In genomic region chr1:147515046-147515869, GRCh38 we compare ENCODE assay signal across 8 cellular contexts. TPM values are rescaled to one million over a fixed set of nuclear protein-coding genes. Genes with fewer than 3 reads are reported as not detected.
DNase-seq lines count a peak whose midpoint lies in the region; ATAC-seq and TF ChIP-seq lines count a peak whose summit lies in the region.

No MANE protein-coding gene starts in this region.

- H3K4me3 Mint-ChIP-seq in stimulated activated naive CD8-positive, alpha-beta T cell treated with anti-CD3 and anti-CD28 coated beads, Interleukin-15, amount 100 ng/mL, for 72 hours, result no peak overlapping the region
- no peak overlapping the region for H3K4me3 Mint-ChIP-seq in activated CD4-positive, alpha-beta memory T cell treated with anti-CD3 and anti-CD28 coated beads for 36 hours

- H3K36me3 ChIP-seq in RWPE2 (ENCODE audit: low read depth), result no peaks in the 10 kb centered on the region
- H3K36me3 ChIP-seq in gastroesophageal sphincter, result no peaks in the 10 kb centered on the region

- intact Hi-C loops in Right ventricle myocardium inferior (cut with DNase I) (loop anchor here (5.0 kb wide), 2 partner anchors 82 to 112 kb away; no protein-coding TSS in a partner anchor), cardiac septum (cut with DNase I) (loop anchor here (2.0 kb wide), 1 partner anchor 18 kb away; no protein-coding TSS in a partner anchor), dorsolateral prefrontal cortex (cut with DNase I) (no loop called here)
- intact Hi-C loops in activated CD4-positive, alpha-beta memory T cell treated with anti-CD3 and anti-CD28 coated beads for 36 hours (cut with micrococcal nuclease), result loop anchor here (1.0 to 5.0 kb wide), 4 partner anchors 112 to 377 kb away; no protein-coding TSS in a partner anchor

- CTCF ChIA-PET in activated CD4-positive, alpha-beta memory T cell treated with anti-CD3 and anti-CD28 coated beads for 36 hours (lab: Charles Lee), result interaction anchor here (0.7 to 6.0 kb wide), 7 partner anchors 17 to 378 kb away, joined by 3 to 41 read pairs (median 4); no protein-coding TSS in a partner anchor

- H3K27me3 ChIP-seq in RWPE2 (ENCODE audit: insufficient read depth, poor library complexity, severe bottlenecking), result no peaks in the 10 kb centered on the region
- no peaks in the 10 kb centered on the region for H3K27me3 ChIP-seq in gastroesophageal sphincter
- H3K27me3 ChIP-seq in dorsolateral prefrontal cortex, result peaks cover 0 to 11% (median 0%) of the 10 kb centered on the region in 45 donors

- 41 to 54% methylated on average over 4 to 5 of the region's 5 CpGs for WGBS in gastroesophageal sphincter (ENCODE audit: low coverage in 1 of 2), 2 donors

- DNase-seq in Right ventricle myocardium inferior (ENCODE audit: missing footprints) (no peak), cardiac septum (ENCODE audit: low spot score) (no peak), RWPE2 (ENCODE audit: low spot score) (no peak), dorsolateral prefrontal cortex (no peak)
- no peak for DNase-seq in stimulated activated naive CD8-positive, alpha-beta T cell treated with anti-CD3 and anti-CD28 coated beads, Interleukin-15, amount 100 ng/mL, for 72 hours
- DNase-seq in activated CD4-positive, alpha-beta memory T cell treated with anti-CD3 and anti-CD28 coated beads for 36 hours, result no peak

- no peak overlapping the region for H3K27ac ChIP-seq in RWPE2 (ENCODE audit: poor library complexity, severe bottlenecking)
- peak overlapping the region in 1 of 4 donors; percentile 24 for H3K27ac ChIP-seq in gastroesophageal sphincter
- H3K27ac ChIP-seq in dorsolateral prefrontal cortex, result no peak overlapping the region

- peak; percentile 77 for ATAC-seq in Right ventricle myocardium inferior
- ATAC-seq in RWPE2 (ENCODE audit: low read depth), result peak; percentile 98
- peak; percentile 46 for ATAC-seq in gastroesophageal sphincter
- peak; percentile 72 for ATAC-seq in stimulated activated naive CD8-positive, alpha-beta T cell treated with anti-CD3 and anti-CD28 coated beads, Interleukin-15, amount 100 ng/mL, for 72 hours
- ATAC-seq in GM19455 (IDR thresholded peaks at IDR 0.05; ENCODE audit: unreplicated experiment), result no peak

- H3K27ac Mint-ChIP-seq in stimulated activated naive CD8-positive, alpha-beta T cell treated with anti-CD3 and anti-CD28 coated beads, Interleukin-15, amount 100 ng/mL, for 72 hours, result no peak overlapping the region
- H3K27ac Mint-ChIP-seq in activated CD4-positive, alpha-beta memory T cell treated with anti-CD3 and anti-CD28 coated beads for 36 hours, result no peak overlapping the region

- H3K9me3 ChIP-seq in RWPE2 (ENCODE audit: severe bottlenecking) (no peaks in the 10 kb centered on the region), gastroesophageal sphincter (no peaks in the 10 kb centered on the region)

- H3K4me1 ChIP-seq in RWPE2 (ENCODE audit: insufficient read depth, poor library complexity, severe bottlenecking), result no peaks in the 10 kb centered on the region
- H3K4me1 ChIP-seq in gastroesophageal sphincter, result peaks cover 0 to 11% (median 0%) of the 10 kb centered on the region in 3 donors

- POLR2A ChIA-PET in activated CD4-positive, alpha-beta memory T cell treated with anti-CD3 and anti-CD28 coated beads for 36 hours (lab: Charles Lee), result no interaction called here

- no peaks in the 10 kb centered on the region for H3K27me3 Mint-ChIP-seq in stimulated activated naive CD8-positive, alpha-beta T cell treated with anti-CD3 and anti-CD28 coated beads, Interleukin-15, amount 100 ng/mL, for 72 hours
- peaks cover 2% of the 10 kb centered on the region for H3K27me3 Mint-ChIP-seq in activated CD4-positive, alpha-beta memory T cell treated with anti-CD3 and anti-CD28 coated beads for 36 hours

- no peak for TF ChIP-seq EP300 in gastroesophageal sphincter (IDR thresholded peaks at IDR 0.05)

- H3K9me3 Mint-ChIP-seq in stimulated activated naive CD8-positive, alpha-beta T cell treated with anti-CD3 and anti-CD28 coated beads, Interleukin-15, amount 100 ng/mL, for 72 hours, result peaks cover 9 to 10% of the 10 kb centered on the region in 2 donors
- peaks cover 6% of the 10 kb centered on the region for H3K9me3 Mint-ChIP-seq in activated CD4-positive, alpha-beta memory T cell treated with anti-CD3 and anti-CD28 coated beads for 36 hours

- peaks cover 15% of the 10 kb centered on the region for H3K4me1 Mint-ChIP-seq in stimulated activated naive CD8-positive, alpha-beta T cell treated with anti-CD3 and anti-CD28 coated beads, Interleukin-15, amount 100 ng/mL, for 72 hours
- H3K4me1 Mint-ChIP-seq in activated CD4-positive, alpha-beta memory T cell treated with anti-CD3 and anti-CD28 coated beads for 36 hours (ENCODE audit: low read depth), result peaks cover 15% of the 10 kb centered on the region

- no peaks in the 10 kb centered on the region for H3K36me3 Mint-ChIP-seq in activated CD4-positive, alpha-beta memory T cell treated with anti-CD3 and anti-CD28 coated beads for 36 hours

- TF ChIP-seq CTCF in RWPE2 (IDR thresholded peaks at IDR 0.05; ENCODE audit: poor library complexity, severe bottlenecking) (peak; percentile 59), gastroesophageal sphincter (IDR thresholded peaks at IDR 0.05) (peak in 2 of 4 experiments; percentile 3 to 14), dorsolateral prefrontal cortex (IDR thresholded peaks at IDR 0.05 in 54 of 56, conservative IDR thresholded peaks at IDR 0.05 in 2 of 56; ENCODE audit: low read depth in 1 of 56, partially characterized antibody in 56 of 56) (peak in 1 of 56 donors; percentile 19)

- TF ChIP-seq POLR2A in gastroesophageal sphincter (IDR thresholded peaks at IDR 0.05), result no peak

- H3K4me3 ChIP-seq in RWPE2 (ENCODE audit: severe bottlenecking) (no peak overlapping the region), gastroesophageal sphincter (no peak overlapping the region), dorsolateral prefrontal cortex (no peak overlapping the region)

RNA-seq across cellular contexts. Expression of gene BCL9, which starts 26.0 kb away (rescaled TPM):
- total RNA-seq in Right ventricle myocardium inferior (8.6 TPM), cardiac septum (16.1 TPM), gastroesophageal sphincter (10 to 100 TPM; 21.4 to 53.0 (median 30.5) TPM), dorsolateral prefrontal cortex (10 to 100 TPM; 14.9 to 40.4 (median 27.1) TPM)
- total RNA-seq in activated CD4-positive, alpha-beta memory T cell treated with anti-CD3 and anti-CD28 coated beads for 36 hours, result 10 to 100 TPM; 28.0 to 29.4 TPM

Comparison
In these comparisons a context has a peak if more than half of its experiments do, and no peak if none do; other contexts are left out.
1. intact Hi-C loops: an anchor here in Right ventricle myocardium inferior (5.0 kb wide), cardiac septum (2.0 kb wide) and activated CD4-positive, alpha-beta memory T cell treated with anti-CD3 and anti-CD28 coated beads for 36 hours (1.0 to 5.0 kb wide); none called in dorsolateral prefrontal cortex.